21 cellular contexts compared by ENCODE assay signal in the genomic region with DNA sequence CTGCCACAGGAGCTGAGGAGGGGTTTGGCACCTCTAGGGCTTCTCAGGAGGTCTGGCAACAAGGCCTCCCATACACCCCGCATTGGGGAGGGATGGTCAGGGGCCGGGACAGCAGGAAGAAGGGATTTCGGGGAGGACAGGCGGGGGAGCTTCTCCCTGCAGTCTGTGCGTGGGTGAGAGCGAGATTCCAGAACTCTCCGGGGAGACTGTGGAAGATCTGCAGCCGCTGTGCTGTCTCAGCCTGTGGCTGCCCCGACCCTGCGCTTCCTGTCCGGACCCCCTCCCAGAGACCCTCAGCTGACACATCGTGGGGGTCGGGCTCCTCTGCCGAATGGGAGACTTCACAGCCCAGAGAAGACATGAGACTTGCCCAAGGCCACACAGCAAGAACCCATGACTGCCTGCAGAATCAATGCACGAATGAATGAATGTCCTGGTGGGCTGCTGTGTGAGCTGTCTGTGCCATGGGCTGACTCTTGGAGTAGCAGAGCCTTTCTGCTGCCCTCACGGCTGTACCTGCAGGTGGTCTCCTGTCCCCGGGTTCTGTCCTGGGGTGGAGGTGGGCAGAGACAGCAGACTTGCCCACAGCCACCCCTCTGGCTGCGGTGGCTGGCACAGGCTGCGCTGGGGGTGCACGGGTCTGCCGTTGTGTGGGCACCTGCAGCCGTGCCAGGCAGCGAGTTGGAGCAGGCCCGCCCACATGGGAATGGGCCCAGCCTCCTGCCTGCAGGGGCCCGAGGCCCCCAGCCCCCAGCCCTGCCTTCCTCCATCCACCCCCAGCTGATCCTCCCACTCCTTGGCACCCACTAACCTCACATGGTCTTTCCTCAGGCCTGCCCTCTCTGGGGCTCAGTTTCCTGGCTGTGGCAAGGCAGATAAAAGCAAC. TPM values are rescaled to one million over a fixed set of nuclear protein-coding genes. Genes with fewer than 3 reads are reported as not detected.
DNase-seq lines count a peak whose midpoint lies in the region; ATAC-seq and TF ChIP-seq lines count a peak whose summit lies in the region.
"Had no signal": no experiment of that assay in that cellular context is flagged by ENCODE, and none has a peak within 500 bp of the region (broad histone marks: within the 10 kb centered on the region; RNA-seq: fewer than 3 reads in every experiment).

No MANE protein-coding gene starts in this region.

- ATAC-seq in CD8-positive, alpha-beta T cell = no peak
- ATAC-seq in stimulated activated memory B cell treated with anti-CD40 and anti-IgM and Interleukin-4, amounts not matched to agents 10 μg/mL and 1 μg/mL and 100 μg/mL, for 72 hours = no peak
- ATAC-seq in HG02623 (IDR thresholded peaks at IDR 0.05; ENCODE audit: unreplicated experiment) = no peak

- no peak overlapping the region for H3K27ac ChIP-seq in CD8-positive, alpha-beta T cell (ENCODE audit: low read depth, low read length)
- H3K27ac ChIP-seq: GM23248 had no signal

- H3K27me3 Mint-ChIP-seq in CD8-positive, alpha-beta T cell (ENCODE audit: low read depth) = no peaks in the 10 kb centered on the region
- H3K27me3 Mint-ChIP-seq in stimulated activated memory B cell treated with anti-CD40 and anti-IgM and Interleukin-4, amounts not matched to agents 10 μg/mL and 1 μg/mL and 100 μg/mL, for 72 hours = no peaks in the 10 kb centered on the region
- H3K27me3 Mint-ChIP-seq: CD8-positive, alpha-beta memory T cell had no signal

- H3K27ac Mint-ChIP-seq in CD8-positive, alpha-beta T cell = peak overlapping the region; percentile 32
- H3K27ac Mint-ChIP-seq in stimulated activated memory B cell treated with anti-CD40 and anti-IgM and Interleukin-4, amounts not matched to agents 10 μg/mL and 1 μg/mL and 100 μg/mL, for 72 hours = peak overlapping the region; percentile 27
- H3K27ac Mint-ChIP-seq: CD8-positive, alpha-beta memory T cell had no signal

- H3K36me3 ChIP-seq in CD8-positive, alpha-beta T cell (ENCODE audit: insufficient read depth, low read length) = no peaks in the 10 kb centered on the region
- H3K36me3 ChIP-seq: HAP-1 had no signal

- intact Hi-C loops in CD8-positive, alpha-beta T cell (cut with DNase I, micrococcal nuclease) = loop anchor here in 1 of 2 experiments (10.0 kb wide), 1 partner anchor 568 kb away; no protein-coding TSS in a partner anchor

- peaks cover 22% of the 10 kb centered on the region for H3K4me1 ChIP-seq in CD8-positive, alpha-beta T cell (ENCODE audit: insufficient read depth, low read length)
- H3K4me1 ChIP-seq: HAP-1 had no signal

- TF ChIP-seq RAD21 in Ishikawa (IDR thresholded peaks at IDR 0.05; ENCODE audit: low read depth) = no peak

- no peaks in the 10 kb centered on the region for H3K36me3 Mint-ChIP-seq in CD8-positive, alpha-beta T cell
- no peaks in the 10 kb centered on the region for H3K36me3 Mint-ChIP-seq in stimulated activated memory B cell treated with anti-CD40 and anti-IgM and Interleukin-4, amounts not matched to agents 10 μg/mL and 1 μg/mL and 100 μg/mL, for 72 hours
- H3K36me3 Mint-ChIP-seq: CD8-positive, alpha-beta memory T cell had no signal

- H3K4me3 ChIP-seq in CD8-positive, alpha-beta T cell (ENCODE audit: low read depth, low read length) = no peak overlapping the region
- H3K4me3 ChIP-seq: GM23248, HAP-1 had no signal

- H3K9me3 Mint-ChIP-seq in CD8-positive, alpha-beta T cell = no peaks in the 10 kb centered on the region
- no peaks in the 10 kb centered on the region for H3K9me3 Mint-ChIP-seq in stimulated activated memory B cell treated with anti-CD40 and anti-IgM and Interleukin-4, amounts not matched to agents 10 μg/mL and 1 μg/mL and 100 μg/mL, for 72 hours
- H3K9me3 Mint-ChIP-seq: CD8-positive, alpha-beta memory T cell had no signal

- no peak for DNase-seq in CD8-positive, alpha-beta T cell
- DNase-seq in hepatic stellate cell (ENCODE audit: low spot score) = peak; percentile 84
- no peak for DNase-seq in NCI-H2107 treated with DMSO at 0.1 percent for 48 hours (lab: John Stamatoyannopoulos, UW; ENCODE audit: unreplicated experiment)
- no peak for DNase-seq in stimulated activated CD4-positive, alpha-beta T cell treated with anti-CD3 and anti-CD28 coated beads, Interleukin-15, amount 100 ng/mL, for 24 hours
- DNase-seq: CD8-positive, alpha-beta memory T cell; GM23248; MM.1S; NCI-H1092 treated with DMSO at 0.1 percent for 48 hours; NCI-H1436 treated with DMSO at 0.1 percent for 48 hours; NCI-H1930; NCI-H226; NCI-H510A treated with DMSO at 0.1 percent for 48 hours; NCI-H774; NK-92 treated with Interleukin-12 subunit alpha and Interleukin-12 subunit beta, amount 100 ng/mL, for 24 hours; Right ventricle myocardium superior had no signal

- CTCF ChIA-PET in CD8-positive, alpha-beta T cell (lab: Charles Lee) = interaction anchor here (1.2 to 2.2 kb wide), 2 partner anchors 35 to 51 kb away, joined by 3 to 7 read pairs; no protein-coding TSS in a partner anchor

- TF ChIP-seq EP300 in Ishikawa (IDR thresholded peaks at IDR 0.05; ENCODE audit: borderline replicate concordance) = no peak

- TF ChIP-seq CTCF in CD8-positive, alpha-beta T cell (IDR thresholded peaks at IDR 0.05) = no peak

- H3K9me3 ChIP-seq in CD8-positive, alpha-beta T cell (ENCODE audit: low read length) = no peaks in the 10 kb centered on the region
- H3K9me3 ChIP-seq: HAP-1 had no signal

- POLR2A ChIA-PET in CD8-positive, alpha-beta T cell (lab: Charles Lee) = interaction anchor here (1.3 to 1.8 kb wide), 3 partner anchors 8 to 25 kb away, joined by 3 to 7 read pairs (median 4); no protein-coding TSS in a partner anchor

- no peak overlapping the region for H3K4me3 Mint-ChIP-seq in CD8-positive, alpha-beta T cell
- no peak overlapping the region for H3K4me3 Mint-ChIP-seq in stimulated activated memory B cell treated with anti-CD40 and anti-IgM and Interleukin-4, amounts not matched to agents 10 μg/mL and 1 μg/mL and 100 μg/mL, for 72 hours
- H3K4me3 Mint-ChIP-seq: CD8-positive, alpha-beta memory T cell had no signal

- H3K4me1 Mint-ChIP-seq in CD8-positive, alpha-beta T cell (ENCODE audit: low read depth) = peaks cover 20% of the 10 kb centered on the region
- H3K4me1 Mint-ChIP-seq in stimulated activated memory B cell treated with anti-CD40 and anti-IgM and Interleukin-4, amounts not matched to agents 10 μg/mL and 1 μg/mL and 100 μg/mL, for 72 hours = peaks cover 28% of the 10 kb centered on the region

- no peaks in the 10 kb centered on the region for H3K27me3 ChIP-seq in CD8-positive, alpha-beta T cell (ENCODE audit: insufficient read depth, low read length)

TF ChIP-seq in Ishikawa, 13 proteins besides CTCF, POLR2A, EP300 and RAD21:
- peak; percentile 64 for TF ChIP-seq EGR1 (IDR thresholded peaks at IDR 0.05)
- TF ChIP-seq NFIC (IDR thresholded peaks at IDR 0.05) = no peak

RNA-seq across cellular contexts. Expression of gene LFNG, which starts 16.3 kb away (rescaled TPM):
- total RNA-seq in CD8-positive, alpha-beta T cell = 100 to 1,000 TPM; 137 to 140 TPM

RNA-seq across cellular contexts. Expression of gene GRIFIN, which starts 27.1 kb away (rescaled TPM):
- total RNA-seq in CD8-positive, alpha-beta T cell = not detected
- total RNA-seq: CD8-positive, alpha-beta memory T cell; Daoy; GM23248; OCI-LY7; Right ventricle myocardium superior had no signal

RNA-seq across cellular contexts. Expression of gene BRAT1, which starts 52.0 kb away (rescaled TPM):
- 10 to 100 TPM; 18.9 to 20.6 TPM for total RNA-seq in CD8-positive, alpha-beta T cell

RNA-seq across cellular contexts. Expression of gene IQCE, which starts 55.5 kb away (rescaled TPM):
- total RNA-seq in CD8-positive, alpha-beta T cell = 1 to 10 TPM; 3.3 to 4.8 TPM
